In the genomic region with DNA sequence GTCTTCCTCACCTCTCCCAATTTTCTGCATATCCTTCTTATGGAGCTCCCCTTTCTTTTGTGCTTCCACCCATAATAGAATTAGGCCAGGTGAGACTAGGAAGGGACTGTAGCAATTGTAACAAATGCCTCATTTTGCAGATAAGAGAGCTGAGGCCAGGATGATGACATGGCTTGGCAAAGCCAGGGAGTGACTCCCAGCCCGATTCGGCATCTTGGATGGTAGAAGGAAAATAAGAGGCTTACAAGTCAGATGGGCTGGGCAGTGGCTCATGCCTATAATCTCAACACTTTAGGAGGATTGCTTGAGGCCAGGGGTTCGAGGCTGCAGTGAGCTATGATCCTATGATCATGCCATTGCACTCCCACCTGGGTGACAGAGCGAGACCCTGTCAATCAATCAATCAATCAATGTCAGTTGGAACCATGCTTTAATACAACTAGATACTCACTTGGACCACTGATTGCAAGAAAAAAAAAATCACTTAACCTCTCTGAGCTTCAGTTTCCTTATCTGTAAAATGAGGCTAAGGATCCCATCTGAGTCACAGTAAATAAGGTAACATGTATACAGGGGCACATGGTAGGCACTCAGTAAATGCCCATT, we compare ENCODE assay signal across 22 cellular contexts. TPM values are rescaled to one million over a fixed set of nuclear protein-coding genes. Genes with fewer than 3 reads are reported as not detected.
DNase-seq lines count a peak whose midpoint lies in the region; ATAC-seq, FAIRE-seq and TF ChIP-seq lines count a peak whose summit lies in the region.
"Had no signal": no experiment of that assay in that cellular context is flagged by ENCODE, and none has a peak within 500 bp of the region (broad histone marks: within the 10 kb centered on the region; RNA-seq: fewer than 3 reads in every experiment).

No MANE protein-coding gene starts in this region.

- peak overlapping the region; percentile 45 for H4K5ac ChIP-seq in IMR-90 (ENCODE audit: low read depth, low read length)

- H3K18ac ChIP-seq in IMR-90 (ENCODE audit: low read depth, low read length), result peak overlapping the region; percentile 27; the same call in 1 of the 2 replicates

- in situ Hi-C loops in IMR-90 (cut with MboI; ENCODE audit: low sequenced_read_pairs), result no loop called here

- no peaks in the 10 kb centered on the region for H4K20me1 ChIP-seq in IMR-90 (ENCODE audit: insufficient read depth, low read length)
- no peaks in the 10 kb centered on the region for H4K20me1 ChIP-seq in keratinocyte (ENCODE audit: control insufficient read depth, extremely low read depth, insufficient read depth, low read length)
- H4K20me1 ChIP-seq in smooth muscle cell (ENCODE audit: low read depth), result no peaks in the 10 kb centered on the region

- no peak overlapping the region for H3K14ac ChIP-seq in IMR-90 (replicated peaks; ENCODE audit: low read depth, low read length)

- H3K4me1 ChIP-seq in IMR-90 (ENCODE audit: control insufficient read depth, insufficient read depth, low read length) (peaks cover 11% of the 10 kb centered on the region), adipocyte (ENCODE audit: control insufficient read depth, insufficient read depth, low read length) (peaks cover 17% of the 10 kb centered on the region), keratinocyte (ENCODE audit: control insufficient read depth, extremely low read depth, insufficient read depth, low read length) (peaks cover 18% of the 10 kb centered on the region), smooth muscle cell (ENCODE audit: low read depth) (peaks cover 18% of the 10 kb centered on the region), kidney (ENCODE audit: control insufficient read depth in 1 of 2, insufficient read depth in 1 of 2, low read depth in 1 of 2, low read length in 2 of 2) (peaks cover 4 to 5% of the 10 kb centered on the region in 2 donors)
- H3K4me1 ChIP-seq: parathyroid adenoma had no signal

- no peaks in the 10 kb centered on the region for H3K27me3 ChIP-seq in IMR-90 (ENCODE audit: control insufficient read depth, insufficient read depth, low read length)
- H3K27me3 ChIP-seq in adipocyte (replicated peaks; ENCODE audit: control insufficient read depth, insufficient read depth, low read length), result peaks cover 15% of the 10 kb centered on the region
- H3K27me3 ChIP-seq in keratinocyte (ENCODE audit: control insufficient read depth, extremely low read depth, insufficient read depth, low read length), result no peaks in the 10 kb centered on the region
- peaks cover 6% of the 10 kb centered on the region for H3K27me3 ChIP-seq in smooth muscle cell (ENCODE audit: low read depth)
- H3K27me3 ChIP-seq: testis had no signal

- peak overlapping the region; percentile 21; the same call in 1 of the 2 replicates for H3K4ac ChIP-seq in IMR-90 (ENCODE audit: low read depth, low read length)

- H2AK9ac ChIP-seq in IMR-90 (replicated peaks; ENCODE audit: low read depth, low read length, poor library complexity), result no peak overlapping the region

- no peaks in the 10 kb centered on the region for H3K79me2 ChIP-seq in keratinocyte (ENCODE audit: control insufficient read depth, insufficient read depth, low read length)
- H3K79me2 ChIP-seq in smooth muscle cell (ENCODE audit: low read depth), result no peaks in the 10 kb centered on the region
- H3K79me2 ChIP-seq: parathyroid adenoma had no signal

- no peak for TF ChIP-seq RAD21 in IMR-90 (IDR thresholded peaks at IDR 0.05; ENCODE audit: low read length)

- H2AFZ ChIP-seq in IMR-90 (replicated peaks; ENCODE audit: low read length, poor library complexity), result no peak overlapping the region
- H2AFZ ChIP-seq in keratinocyte (ENCODE audit: control insufficient read depth, low read length), result no peak overlapping the region
- H2AFZ ChIP-seq in smooth muscle cell (ENCODE audit: low read depth), result no peak overlapping the region
- H2AFZ ChIP-seq: parathyroid adenoma had no signal

- peak overlapping the region; percentile 61 for H2AK5ac ChIP-seq in IMR-90 (ENCODE audit: low read depth, low read length)

- H3K4me2 ChIP-seq in IMR-90 (ENCODE audit: low read depth, low read length) (no peak overlapping the region), keratinocyte (ENCODE audit: control insufficient read depth, extremely low read depth, insufficient read depth, low read depth, low read length) (no peak overlapping the region), smooth muscle cell (peak overlapping the region; percentile 80)

- H3K23ac ChIP-seq in IMR-90 (ENCODE audit: low read depth, low read length), result no peak overlapping the region

- no peaks in the 10 kb centered on the region for H3F3A ChIP-seq in smooth muscle cell (ENCODE audit: low read depth)

- no peak for ATAC-seq in IMR-90 (ENCODE audit: low read depth)
- ATAC-seq: activated T-helper 17 cell treated with anti-CD3 and anti-CD28 coated beads, Interleukin-2, amount 50 U/mL, for 72 hours; HCT116; natural killer cell had no signal

- H3K79me1 ChIP-seq in IMR-90 (ENCODE audit: low read depth in 1 of 2, low read length in 2 of 2), result peaks cover 0 to 23% of the 10 kb centered on the region in 2 experiments; a peak in 2 of 4 replicates

- H3K4me3 ChIP-seq in IMR-90 (ENCODE audit: insufficient read depth, low read depth, low read length), result no peak overlapping the region
- H3K4me3 ChIP-seq in adipocyte (ENCODE audit: low read length), result peak overlapping the region; percentile 58
- no peak overlapping the region for H3K4me3 ChIP-seq in keratinocyte (ENCODE audit: control insufficient read depth in 2 of 3, extremely low read depth in 1 of 3, insufficient read depth in 2 of 3, low read depth in 1 of 3, low read length in 3 of 3)
- no peak overlapping the region for H3K4me3 ChIP-seq in smooth muscle cell
- no peak overlapping the region for H3K4me3 ChIP-seq in kidney (ENCODE audit: low read length in 2 of 2)
- H3K4me3 ChIP-seq: testis had no signal

- no TSS peak for BruUV-seq in IMR-90 (replicated peaks; lab: Mats Ljungman, UMichigan)

- POLR2A ChIA-PET in IMR-90 (lab: Charles Lee; ENCODE audit: unreplicated experiment), result interaction anchor here (1.0 kb wide), 1 partner anchor 16 kb away, joined by 3 read pairs; no protein-coding TSS in a partner anchor

- peak overlapping the region in 1 of 2 experiments; percentile 19; a peak in 1 of 4 replicates for H4K8ac ChIP-seq in IMR-90 (ENCODE audit: low read depth in 2 of 2, low read length in 2 of 2)

- dilution Hi-C loops in IMR-90 (cut with HindIII; ENCODE audit: low sequenced_read_pairs, unreplicated experiment) (no loop called here), keratinocyte (cut with MboI; ENCODE audit: extremely low pct_ligation_motif_present, low sequenced_read_pairs) (no loop called here)

- H3K9ac ChIP-seq in IMR-90 (ENCODE audit: low read depth, low read length) (no peak overlapping the region), adipocyte (ENCODE audit: low read length) (no peak overlapping the region), keratinocyte (ENCODE audit: control insufficient read depth, extremely low read depth, insufficient read depth, low read length) (no peak overlapping the region), smooth muscle cell (ENCODE audit: low read depth) (no peak overlapping the region), kidney (ENCODE audit: low read length in 2 of 2) (no peak overlapping the region)
- H3K9ac ChIP-seq: parathyroid adenoma had no signal

- DNase-seq in IMR-90, result no peak
- DNase-seq in adipocyte (ENCODE audit: low read depth), result no peak
- DNase-seq in keratinocyte (ENCODE audit: low read depth, low spot score), result no peak
- DNase-seq in smooth muscle cell (lab: John Stamatoyannopoulos, UW; ENCODE audit: unreplicated experiment), result no peak
- DNase-seq in mesenteric fat pad (ENCODE audit: low spot score), result no peak
- DNase-seq in NCI-H1105 (lab: John Stamatoyannopoulos, UW), result no peak
- no peak for DNase-seq in kidney
- DNase-seq: activated CD8-positive, alpha-beta memory T cell treated with anti-CD3 and anti-CD28 coated beads, Interleukin-2, amount 50 U/mL, for 4 hours; CD4-positive, alpha-beta T cell; cerebellar nuclear complex; erythroblast; Karpas-422; natural killer cell; NCI-H1048 had no signal

- intact Hi-C loops in IMR-90 (cut with micrococcal nuclease), result no loop called here
- intact Hi-C loops in kidney (cut with DNase I), result no loop called here

- peak overlapping the region; percentile 25; the same call in 1 of the 2 replicates for H4K91ac ChIP-seq in IMR-90 (ENCODE audit: insufficient read depth, low read depth, low read length)

- CTCF ChIA-PET in IMR-90 (lab: Yijun Ruan, JAX), result interaction anchor here (0.8 to 1.1 kb wide), 3 partner anchors 49 to 94 kb away, joined by 3 to 4 read pairs (median 4); a partner anchor contains a TSS

- no peaks in the 10 kb centered on the region for H3K9me3 ChIP-seq in IMR-90 (ENCODE audit: control insufficient read depth, insufficient read depth, low read length)
- H3K9me3 ChIP-seq in adipocyte (ENCODE audit: control insufficient read depth, low read length), result no peaks in the 10 kb centered on the region
- H3K9me3 ChIP-seq in keratinocyte (ENCODE audit: control insufficient read depth, low read depth, low read length), result no peaks in the 10 kb centered on the region
- H3K9me3 ChIP-seq in smooth muscle cell (replicated peaks; ENCODE audit: low read depth), result no peaks in the 10 kb centered on the region
- no peaks in the 10 kb centered on the region for H3K9me3 ChIP-seq in kidney (ENCODE audit: control insufficient read depth in 1 of 2, low read length in 2 of 2)
- H3K9me3 ChIP-seq: testis had no signal

- H3K9me1 ChIP-seq in IMR-90 (ENCODE audit: insufficient read depth, low read length), result peaks cover 7% of the 10 kb centered on the region; the same call in 1 of the 2 replicates
- no peaks in the 10 kb centered on the region for H3K9me1 ChIP-seq in keratinocyte (ENCODE audit: control insufficient read depth, extremely low read depth, insufficient read depth, low read length)

- H2BK5ac ChIP-seq in IMR-90 (ENCODE audit: low read depth, low read length, poor library complexity, severe bottlenecking), result no peak overlapping the region

- peak; percentile 9 for FAIRE-seq in keratinocyte (lab: Jason Lieb, UNC)
- no peak for FAIRE-seq in kidney (lab: Jason Lieb, UNC)
- FAIRE-seq: frontal cortex, G401.6, GM18507 had no signal

- 0 out of 2 replicates have a peak overlapping the region, but pooled peaks have one; percentile 12 for H2BK20ac ChIP-seq in IMR-90 (ENCODE audit: low read depth, low read length)

- no peak overlapping the region for H3K56ac ChIP-seq in IMR-90 (ENCODE audit: extremely low read depth, insufficient read depth, low read length)

- H3K27ac ChIP-seq in IMR-90 (ENCODE audit: insufficient read depth, low read length) (no peak overlapping the region), keratinocyte (ENCODE audit: control insufficient read depth, insufficient read depth, low read length) (no peak overlapping the region), smooth muscle cell (ENCODE audit: low read depth) (no peak overlapping the region), kidney (ENCODE audit: low read depth in 2 of 2, low read length in 2 of 2) (no peak overlapping the region)
- H3K27ac ChIP-seq: parathyroid adenoma, testis had no signal

- TF ChIP-seq POLR2A in IMR-90 (IDR thresholded peaks at IDR 0.05; ENCODE audit: low read depth, low read length), result no peak

- H2BK120ac ChIP-seq in IMR-90 (ENCODE audit: low read depth, low read length), result peak overlapping the region; percentile 96; the same call in 1 of the 2 replicates

- 60% methylated on average over 1 of the region's 4 CpGs; no CpG with 5 or more reads in 1 of the 2 experiments for WGBS in IMR-90 (ENCODE audit: extremely low coverage in 2 of 2, insufficient read length in 1 of 2), 2 experiments
- 83% methylated on average over 4 of the region's 4 CpGs for WGBS in smooth muscle cell (ENCODE audit: low lambda C conversion rate)

- H3K36me3 ChIP-seq in IMR-90 (ENCODE audit: control insufficient read depth, insufficient read depth, low read length) (no peaks in the 10 kb centered on the region), adipocyte (ENCODE audit: control insufficient read depth, insufficient read depth, low read length, severe bottlenecking) (no peaks in the 10 kb centered on the region), keratinocyte (ENCODE audit: control insufficient read depth in 2 of 2, extremely low read depth in 1 of 2, insufficient read depth in 2 of 2, low read length in 2 of 2) (no peaks in the 10 kb centered on the region), smooth muscle cell (ENCODE audit: low read depth) (no peaks in the 10 kb centered on the region), kidney (ENCODE audit: control insufficient read depth in 1 of 2, insufficient read depth in 2 of 2, low read length in 2 of 2) (no peaks in the 10 kb centered on the region)

- no peak for TF ChIP-seq CTCF in IMR-90 (conservative IDR thresholded peaks at IDR 0.05; ENCODE audit: low read depth, low read length)
- TF ChIP-seq CTCF in keratinocyte (optimal IDR thresholded peaks at IDR 0.05 in 1 of 3, IDR thresholded peaks at IDR 0.05 in 1 of 3, conservative IDR thresholded peaks at IDR 0.05 in 1 of 3; ENCODE audit: extremely low read depth in 1 of 3, insufficient read depth in 2 of 3, low read length in 3 of 3), result no peak
- no peak for TF ChIP-seq CTCF in smooth muscle cell (IDR thresholded peaks at IDR 0.05; ENCODE audit: borderline replicate concordance, insufficient read depth, poor library complexity, severe bottlenecking)
- no peak for TF ChIP-seq CTCF in kidney (IDR thresholded peaks at IDR 0.05; ENCODE audit: borderline replicate concordance, extremely low read depth, insufficient read depth)

- peak overlapping the region; percentile 17; the same call in 1 of the 3 replicates for H2BK15ac ChIP-seq in IMR-90 (ENCODE audit: low read depth, low read length)

RNA-seq across cellular contexts. Expression of a gene that starts 51.6 kb away (rescaled TPM):
- 5.0 and 8.2 TPM in 2 replicates for total RNA-seq in IMR-90 (2012; rRNA removed)
- polyA plus RNA-seq in IMR-90 (2012; rRNA removed), result 19.9 and 20.6 TPM in 2 replicates
- 10.7 and 13.6 TPM in 2 replicates for polyA plus RNA-seq in IMR-90 (2012; cell fraction: cytosol; rRNA removed)
- polyA plus RNA-seq in IMR-90 (2012; cell fraction: nucleus; rRNA removed; ENCODE audit: low replicate concordance), result 59.8 and 70.3 TPM in 2 replicates
- 1.5 to 3.4 TPM (median 1.6 TPM) in 3 replicates for polyA plus RNA-seq in keratinocyte
- 0.95 TPM for polyA plus RNA-seq in keratinocyte (2011; ENCODE audit: low read depth)
- polyA plus RNA-seq in keratinocyte (2011; cell fraction: cytosol; rRNA removed), result 1.6 and 1.9 TPM in 2 replicates
- 5.2 and 5.4 TPM in 2 replicates for polyA plus RNA-seq in keratinocyte (2011; cell fraction: nucleus; rRNA removed)
- polyA plus RNA-seq in keratinocyte (2012; ENCODE audit: low replicate concordance), result 1.9 and 3.8 TPM in 2 replicates
- 1.4 to 6.6 TPM (median 1.9 TPM) in 3 replicates for polyA minus RNA-seq in keratinocyte
- polyA minus RNA-seq in keratinocyte (2011; cell fraction: cytosol; rRNA and poly(A)+ RNA removed), result 0.96 TPM
- polyA minus RNA-seq in keratinocyte (2011; cell fraction: nucleus; rRNA and poly(A)+ RNA removed), result 3.3 and 4.1 TPM in 2 replicates
- total RNA-seq in smooth muscle cell, result 0.45 and 0.67 TPM in 2 replicates
- polyA plus RNA-seq in smooth muscle cell, result 0.85 and 2.5 TPM in 2 replicates
- 3.5 TPM for total RNA-seq in mesenteric fat pad
- total RNA-seq in kidney, result 65.1 TPM
- polyA plus RNA-seq in kidney (ENCODE audit: insufficient read depth, low read depth, low replicate concordance), result 17.5 TPM
- total RNA-seq: SK-MEL-5 had no signal
